Comparison of ENCODE assay signal across 9 cellular contexts in genomic region chr4:101419324-101420135, GRCh38.
A peak's percentile ranks its signal among the peaks of the same experiment; 100 is the strongest.
DNase-seq lines count a peak whose midpoint lies in the region; ATAC-seq, FAIRE-seq and TF ChIP-seq lines count a peak whose summit lies in the region.
"Had no signal": no experiment of that assay in that cellular context is flagged by ENCODE, and none has a peak within 500 bp of the region (broad histone marks: within the 10 kb centered on the region; RNA-seq: fewer than 3 reads in every experiment).

No MANE protein-coding gene starts in this region.

- H3K27me3 ChIP-seq in KMS-11 (ENCODE audit: insufficient read depth, low read depth) (no peaks in the 10 kb centered on the region), GM12878 (replicated peaks in 1 of 2; ENCODE audit: control insufficient read depth in 2 of 2, insufficient read depth in 2 of 2, low read length in 1 of 2) (no peaks in the 10 kb centered on the region), foreskin keratinocyte (no peaks in the 10 kb centered on the region), ascending aorta (no peaks in the 10 kb centered on the region), MG63 (no peaks in the 10 kb centered on the region)

- H3K4me3 ChIP-seq in KMS-11 (IDR thresholded peaks at IDR 0.05; ENCODE audit: insufficient read depth, low read depth, low read length) (no peak overlapping the region), GM12878 (no peak overlapping the region), ascending aorta (no peak overlapping the region), MG63 (no peak overlapping the region)

- SMC1A ChIA-PET in GM12878 (lab: Charles Lee; ENCODE audit: uncharacterized antibody, unreplicated experiment) = interaction anchor here (0.6 to 1.9 kb wide), 9 partner anchors 9 to 399 kb away, joined by 3 to 5 read pairs (median 3); no protein-coding TSS in a partner anchor

- ATAC-seq in GM21723 (IDR thresholded peaks at IDR 0.05; ENCODE audit: unreplicated experiment) (peak; percentile 76), GM12878 (peak; percentile 59), foreskin keratinocyte (no peak)

- CTCF ChIA-PET in GM12878 (lab: Yijun Ruan, JAX) = interaction anchor here (0.9 to 1.6 kb wide), 2 partner anchors 10 to 97 kb away, joined by 3 read pairs; no protein-coding TSS in a partner anchor

- TF ChIP-seq CTCF in KMS-11 (conservative IDR thresholded peaks at IDR 0.05; ENCODE audit: low read depth, low read length) = no peak
- TF ChIP-seq CTCF in GM12878 (IDR thresholded peaks at IDR 0.05 in 2 of 3, conservative IDR thresholded peaks at IDR 0.05 in 1 of 3; ENCODE audit: control insufficient read depth in 2 of 3, extremely low read depth in 1 of 3, insufficient read depth in 1 of 3, low read depth in 3 of 3, low read length in 3 of 3) = no peak
- TF ChIP-seq CTCF in foreskin keratinocyte (conservative IDR thresholded peaks at IDR 0.05) = no peak
- no peak for TF ChIP-seq CTCF in ascending aorta (IDR thresholded peaks at IDR 0.05)

- H3K4me2 ChIP-seq in KMS-11 = peak overlapping the region; percentile 90
- peak overlapping the region; percentile 54 for H3K4me2 ChIP-seq in GM12878 (ENCODE audit: control insufficient read depth, insufficient read depth)

- H3K9ac ChIP-seq in KMS-11 (no peak overlapping the region), GM12878 (ENCODE audit: control insufficient read depth, insufficient read depth, low read length) (no peak overlapping the region)
- H3K9ac ChIP-seq: parathyroid adenoma had no signal

- peak in 1 of 2 experiments; percentile 42; a peak in 1 of 4 replicates for TF ChIP-seq EP300 in GM12878 (IDR thresholded peaks at IDR 0.05; ENCODE audit: borderline replicate concordance in 1 of 2, control insufficient read depth in 1 of 2, low read depth in 2 of 2, low read length in 2 of 2)

- 20% methylated on average over 5 of the region's 5 CpGs for WGBS in GM12878 (ENCODE audit: insufficient coverage, insufficient replicate concordance, low lambda C conversion rate, missing lambda C conversion rate)

- DNase-seq in NCI-H510A treated with DMSO at 0.1 percent for 48 hours (lab: John Stamatoyannopoulos, UW) (peak; percentile 22), NCI-H510A (lab: John Stamatoyannopoulos, UW) (no peak), GM12878 (ENCODE audit: low read depth, low spot score) (peak; percentile 57), foreskin keratinocyte (no peak), ascending aorta (ENCODE audit: low spot score in 2 of 2) (no peak), MG63 (no peak)

- intact Hi-C loops in GM12878 (cut with micrococcal nuclease; ENCODE audit: unreplicated experiment) = loop anchor here (5.0 to 10.0 kb wide), 2 partner anchors 72 to 385 kb away; partner anchors contain the start of gene PPP3CA
- intact Hi-C loops in ascending aorta (cut with DNase I) = no loop called here

- H3K27ac ChIP-seq in KMS-11 = peak overlapping the region; percentile 38
- peak overlapping the region; percentile 4; the same call in 1 of the 2 replicates for H3K27ac ChIP-seq in GM12878 (ENCODE audit: control insufficient read depth, insufficient read depth)
- no peak overlapping the region for H3K27ac ChIP-seq in foreskin keratinocyte
- no peak overlapping the region for H3K27ac ChIP-seq in ascending aorta
- H3K27ac ChIP-seq: parathyroid adenoma had no signal

- RAD21 ChIA-PET in GM12878 (lab: Charles Lee; ENCODE audit: unreplicated experiment) = interaction anchor here (0.7 to 3.3 kb wide), 3 partner anchors 72 to 107 kb away, joined by 3 to 20 read pairs (median 3); partner anchors contain the start of gene PPP3CA

- TF ChIP-seq POLR2A in GM12878 (IDR thresholded peaks at IDR 0.05; ENCODE audit: low read depth, low read length) = no peak

- TF ChIP-seq RAD21 in GM12878 (IDR thresholded peaks at IDR 0.05; ENCODE audit: insufficient read depth, low read depth, low read length) = no peak

- H3K9me3 ChIP-seq in GM12878 (replicated peaks; ENCODE audit: control insufficient read depth, insufficient read depth, low read length) (peaks cover 9% of the 10 kb centered on the region; the same call in 1 of the 3 replicates), ascending aorta (peaks cover 0 to 4% of the 10 kb centered on the region in 2 donors), MG63 (no peaks in the 10 kb centered on the region)

- H2AFZ ChIP-seq in KMS-11 (ENCODE audit: low read depth) (peak overlapping the region; percentile 18; the same call in 1 of the 2 replicates), GM12878 (ENCODE audit: control insufficient read depth, low read depth, low read length) (peak overlapping the region; percentile 28; the same call in 1 of the 2 replicates)
- H2AFZ ChIP-seq: parathyroid adenoma had no signal

- BruUV-seq in GM12878 (replicated peaks; lab: Mats Ljungman, UMichigan) = no TSS peak

- no peak for FAIRE-seq in GM12878 (lab: Jason Lieb, UNC)

- H3K36me3 ChIP-seq in KMS-11 (ENCODE audit: insufficient read depth) (no peaks in the 10 kb centered on the region), GM12878 (ENCODE audit: control insufficient read depth in 2 of 2, insufficient read depth in 2 of 2, low read length in 1 of 2) (no peaks in the 10 kb centered on the region), ascending aorta (no peaks in the 10 kb centered on the region), MG63 (no peaks in the 10 kb centered on the region)

- POLR2A ChIA-PET in GM12878 (lab: Charles Lee) = interaction anchor here (0.5 kb wide), 1 partner anchor 1067 kb away, joined by 3 read pairs; no protein-coding TSS in a partner anchor

- H3K79me2 ChIP-seq in KMS-11 (ENCODE audit: insufficient read depth, low read depth) = no peaks in the 10 kb centered on the region
- H3K79me2 ChIP-seq in GM12878 (ENCODE audit: control insufficient read depth, insufficient read depth, low read length) = no peaks in the 10 kb centered on the region
- H3K79me2 ChIP-seq: parathyroid adenoma had no signal

- in situ Hi-C loops in GM12878 (cut with MboI) = no loop called here

- H3K4me1 ChIP-seq in KMS-11 (ENCODE audit: low read depth, poor library complexity, severe bottlenecking) (peaks cover 58% of the 10 kb centered on the region), GM12878 (ENCODE audit: control insufficient read depth, insufficient read depth, low read length) (peaks cover 21% of the 10 kb centered on the region), foreskin keratinocyte (no peaks in the 10 kb centered on the region), ascending aorta (no peaks in the 10 kb centered on the region)
- H3K4me1 ChIP-seq: parathyroid adenoma had no signal

- H4K20me1 ChIP-seq in KMS-11 (ENCODE audit: insufficient read depth) = no peaks in the 10 kb centered on the region
- H4K20me1 ChIP-seq in GM12878 (ENCODE audit: control insufficient read depth, insufficient read depth) = no peaks in the 10 kb centered on the region

TF ChIP-seq in GM12878, 131 proteins besides CTCF, POLR2A, EP300 and RAD21 (continues in another document):
- TF ChIP-seq ZNF217 (IDR thresholded peaks at IDR 0.05) (no peak), ZBTB4 (CRISPR knock-in tag; IDR thresholded peaks at IDR 0.05) (no peak), RUNX3 (IDR thresholded peaks at IDR 0.05; ENCODE audit: low read length) (peak; percentile 59), TCF12 (IDR thresholded peaks at IDR 0.05; ENCODE audit: low read depth, low read length) (peak; percentile 72; the same call in 1 of the 2 replicates), SMC3 (IDR thresholded peaks at IDR 0.05; ENCODE audit: borderline replicate concordance, low read length) (no peak), YBX1 (IDR thresholded peaks at IDR 0.05) (no peak), BCL11A (IDR thresholded peaks at IDR 0.05; ENCODE audit: low read depth, low read length) (0 out of 2 replicates have a peak, but pooled peaks have one; percentile 10), TCF3 (IDR thresholded peaks at IDR 0.05; ENCODE audit: borderline replicate concordance, insufficient read depth, low read depth, low read length) (peak; percentile 69; the same call in 1 of the 2 replicates), HSF1 (IDR thresholded peaks at IDR 0.05; ENCODE audit: low read depth, low read length) (no peak)

Comparison
In these comparisons a context has a peak if more than half of its experiments do, and no peak if none do; other contexts are left out.
1. DNase-seq: peak in NCI-H510A treated with DMSO at 0.1 percent for 48 hours (single experiment) and GM12878 (single experiment); none in NCI-H510A (single experiment), foreskin keratinocyte (0 of 2), ascending aorta (0 of 2) and MG63 (single experiment).
2. H3K27ac ChIP-seq: peak in KMS-11 (single experiment) and GM12878 (single experiment); none in foreskin keratinocyte (single experiment) and ascending aorta (0 of 2).